1 cellular context compared by ENCODE assay signal in the genomic region with DNA sequence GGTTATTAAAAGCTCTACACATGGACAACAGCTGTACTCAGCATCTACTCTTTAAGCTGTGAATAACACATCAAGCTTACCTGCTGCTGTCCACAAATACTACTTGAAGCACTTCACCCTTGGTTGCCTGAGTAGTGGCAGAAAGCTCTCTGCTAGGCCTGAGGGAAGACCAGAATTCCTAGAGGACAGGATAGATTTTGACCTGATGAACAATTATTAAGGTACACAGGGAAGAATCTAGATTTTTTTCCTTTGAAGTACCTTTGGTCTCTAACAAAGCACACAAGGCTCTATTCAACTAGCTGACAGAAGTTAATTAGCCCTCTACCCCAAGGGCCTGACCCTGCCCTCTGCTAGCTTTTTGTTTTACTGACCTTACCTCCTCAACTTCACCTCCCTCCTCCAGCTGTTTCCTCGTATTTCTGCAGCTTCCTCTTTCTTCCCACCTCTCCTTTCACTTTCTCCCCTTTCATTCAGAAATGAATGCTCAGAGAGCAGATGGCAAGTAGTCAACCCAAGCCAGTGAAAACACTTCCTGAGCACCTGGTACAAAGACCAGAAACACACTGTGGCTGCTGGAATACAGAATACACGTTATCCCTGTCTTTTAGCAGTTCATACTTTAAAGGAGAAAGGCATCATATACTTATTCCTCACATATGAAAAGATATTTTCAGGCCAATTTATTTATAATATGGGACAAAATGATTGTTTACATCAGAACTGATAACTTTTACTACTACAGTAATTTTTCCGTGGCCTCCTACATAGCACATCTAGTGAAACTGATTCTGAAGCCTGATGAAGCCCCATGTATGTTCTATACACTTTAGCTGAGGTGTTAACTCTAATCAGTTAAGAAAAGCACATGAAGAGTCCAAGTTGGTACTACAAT.
TF ChIP-seq lines count a peak whose summit lies in the region.

No MANE protein-coding gene starts in this region.

TF ChIP-seq in IMR-90, 13 proteins besides CTCF, POLR2A, EP300 and RAD21:
- TF ChIP-seq MAFK (IDR thresholded peaks at IDR 0.05; ENCODE audit: low read depth, low read length) (no peak), SMC3 (IDR thresholded peaks at IDR 0.05; ENCODE audit: low read depth, low read length) (no peak), FOS (IDR thresholded peaks at IDR 0.05; ENCODE audit: low read depth, low read length) (no peak), BHLHE40 (IDR thresholded peaks at IDR 0.05; ENCODE audit: low read depth, low read length) (no peak), MAZ (IDR thresholded peaks at IDR 0.05; ENCODE audit: borderline replicate concordance, low read depth, low read length) (no peak), RFX5 (IDR thresholded peaks at IDR 0.05; ENCODE audit: low read depth, low read length) (no peak), NFE2L2 (IDR thresholded peaks at IDR 0.05; ENCODE audit: low read depth, low read length) (no peak), CHD1 (IDR thresholded peaks at IDR 0.05; ENCODE audit: low read depth, low read length) (no peak)
- TF ChIP-seq, protein P1, sequence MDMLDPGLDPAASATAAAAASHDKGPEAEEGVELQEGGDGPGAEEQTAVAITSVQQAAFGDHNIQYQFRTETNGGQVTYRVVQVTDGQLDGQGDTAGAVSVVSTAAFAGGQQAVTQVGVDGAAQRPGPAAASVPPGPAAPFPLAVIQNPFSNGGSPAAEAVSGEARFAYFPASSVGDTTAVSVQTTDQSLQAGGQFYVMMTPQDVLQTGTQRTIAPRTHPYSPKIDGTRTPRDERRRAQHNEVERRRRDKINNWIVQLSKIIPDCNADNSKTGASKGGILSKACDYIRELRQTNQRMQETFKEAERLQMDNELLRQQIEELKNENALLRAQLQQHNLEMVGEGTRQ (IDR thresholded peaks at IDR 0.05; ENCODE audit: low read depth, low read length), result no peak
